Comparison of ENCODE assay signal across 13 cellular contexts in genomic region chr1:234656070-234656875, GRCh38. TPM values are rescaled to one million over a fixed set of nuclear protein-coding genes. Genes with fewer than 3 reads are reported as not detected.
DNase-seq lines count a peak whose midpoint lies in the region; FAIRE-seq and TF ChIP-seq lines count a peak whose summit lies in the region.
"Had no signal": no experiment of that assay in that cellular context is flagged by ENCODE, and none has a peak within 500 bp of the region (broad histone marks: within the 10 kb centered on the region; RNA-seq: fewer than 3 reads in every experiment).

No MANE protein-coding gene starts in this region.

- H3K4me3 ChIP-seq in AG04450 (ENCODE audit: low read depth, low read length) (no peak overlapping the region), HL-60 (replicated peaks; ENCODE audit: insufficient read depth, low read length) (no peak overlapping the region; the same call in 1 of the 2 replicates), bronchial epithelial cell (ENCODE audit: low read depth, low read length) (peak overlapping the region; percentile 58), testis (no peak overlapping the region), left ventricle myocardium inferior (no peak overlapping the region)
- H3K4me3 ChIP-seq: SK-N-MC, uterus had no signal

- H3K36me3 Mint-ChIP-seq in nephron progenitor cell (ENCODE audit: low read depth) = no peaks in the 10 kb centered on the region

- peaks cover 4% of the 10 kb centered on the region for H3K9me3 Mint-ChIP-seq in nephron progenitor cell

- intact Hi-C loops in testis (cut with DNase I; ENCODE audit: low total_unique reads) (no loop called here), head of caudate nucleus (cut with DNase I) (no loop called here), left ventricle myocardium inferior (cut with micrococcal nuclease) (no loop called here)

- no peaks in the 10 kb centered on the region for H3K36me3 ChIP-seq in bronchial epithelial cell (ENCODE audit: control insufficient read depth, insufficient read depth, low read length)
- H3K36me3 ChIP-seq in testis (ENCODE audit: low read depth, missing control alignments) = no peaks in the 10 kb centered on the region
- no peaks in the 10 kb centered on the region for H3K36me3 ChIP-seq in left ventricle myocardium inferior
- H3K36me3 ChIP-seq: uterus had no signal

- H3K27ac ChIP-seq in AG04450 (ENCODE audit: low read depth, low read length) (peak overlapping the region; percentile 65), HL-60 (replicated peaks) (peak overlapping the region; percentile 57), testis (no peak overlapping the region), left ventricle myocardium inferior (replicated peaks) (no peak overlapping the region)
- H3K27ac ChIP-seq: SK-N-MC, uterus had no signal

- no peak for TF ChIP-seq POLR2A in testis (IDR thresholded peaks at IDR 0.05)

- TF ChIP-seq CTCF in AG04450 (IDR thresholded peaks at IDR 0.05; ENCODE audit: low read depth, low read length) (no peak), HL-60 (IDR thresholded peaks at IDR 0.05; ENCODE audit: insufficient read depth, low read length) (no peak), bronchial epithelial cell (IDR thresholded peaks at IDR 0.05; ENCODE audit: insufficient read depth, low read length, severe bottlenecking) (no peak), nephron progenitor cell (IDR thresholded peaks at IDR 0.05) (no peak), testis (IDR thresholded peaks at IDR 0.05) (no peak), left ventricle myocardium inferior (IDR thresholded peaks at IDR 0.05; ENCODE audit: borderline replicate concordance) (no peak)

- FAIRE-seq in bronchial epithelial cell (lab: Jason Lieb, UNC) = no peak

- no peaks in the 10 kb centered on the region for H3K4me1 ChIP-seq in testis
- H3K4me1 ChIP-seq in left ventricle myocardium inferior = peaks cover 14% of the 10 kb centered on the region
- H3K4me1 ChIP-seq: uterus had no signal

- DNase-seq in AG04450 (ENCODE audit: low read depth, low spot score) (no peak), HL-60 (ENCODE audit: low read depth in 1 of 2, low spot score in 1 of 2) (no peak), bronchial epithelial cell (ENCODE audit: low read depth) (no peak), nephron progenitor cell (no peak), testis (no peak), head of caudate nucleus (no peak), AG20443 (ENCODE audit: low spot score) (no peak), left ventricle myocardium inferior (no peak)
- DNase-seq: activated T-cell treated with anti-CD3 and anti-CD28 coated beads for 4 hours, NCI-H2107, uterus had no signal

- peaks cover 2% of the 10 kb centered on the region for H3K27me3 Mint-ChIP-seq in nephron progenitor cell (ENCODE audit: low read depth, poor library complexity)
- H3K27me3 Mint-ChIP-seq: B cell had no signal

- no peak overlapping the region for H3K4me3 Mint-ChIP-seq in nephron progenitor cell
- H3K4me3 Mint-ChIP-seq: B cell had no signal

- 88 to 92% methylated on average over 16 of the region's 16 CpGs for WGBS in testis, 2 donors

- POLR2A ChIA-PET in AG04450 (lab: Yijun Ruan, JAX) = no interaction called here

- H3K4me1 Mint-ChIP-seq in nephron progenitor cell = peaks cover 23% of the 10 kb centered on the region

- peak overlapping the region; percentile 23 for H3K27ac Mint-ChIP-seq in nephron progenitor cell
- H3K27ac Mint-ChIP-seq: B cell had no signal

- no peaks in the 10 kb centered on the region; the same call in 1 of the 2 replicates for H3K9me3 ChIP-seq in AG04450 (ENCODE audit: control insufficient read depth, insufficient read depth, low read length)
- H3K9me3 ChIP-seq in testis = no peaks in the 10 kb centered on the region
- H3K9me3 ChIP-seq in left ventricle myocardium inferior (replicated peaks) = no peaks in the 10 kb centered on the region
- H3K9me3 ChIP-seq: uterus had no signal

- CTCF ChIA-PET in AG04450 (lab: Charles Lee) = no interaction called here

- no peaks in the 10 kb centered on the region for H3K27me3 ChIP-seq in AG04450 (ENCODE audit: control insufficient read depth, insufficient read depth, low read length)
- no peaks in the 10 kb centered on the region for H3K27me3 ChIP-seq in HL-60 (ENCODE audit: insufficient read depth, poor library complexity, severe bottlenecking)
- H3K27me3 ChIP-seq in bronchial epithelial cell (ENCODE audit: control insufficient read depth, insufficient read depth, low read length) = no peaks in the 10 kb centered on the region
- H3K27me3 ChIP-seq in testis = no peaks in the 10 kb centered on the region
- no peaks in the 10 kb centered on the region for H3K27me3 ChIP-seq in left ventricle myocardium inferior (ENCODE audit: low read depth)
- H3K27me3 ChIP-seq: uterus had no signal

RNA-seq across cellular contexts. Expression of gene IRF2BP2, which starts 46.3 kb away (rescaled TPM):
- 20.3 and 28.6 TPM in 2 replicates for polyA plus RNA-seq in AG04450 (2011; rRNA removed)
- polyA minus RNA-seq in AG04450 (2011; rRNA and poly(A)+ RNA removed) = 38.5 and 53.5 TPM in 2 replicates
- 64.1 and 80.3 TPM in 2 replicates for total RNA-seq in bronchial epithelial cell
- total RNA-seq in testis = 10 to 100 TPM; 82.0 to 96.6 TPM
- 100 TPM for polyA plus RNA-seq in testis (ENCODE audit: insufficient read depth, low read depth, low replicate concordance)
- 126 TPM for total RNA-seq in left ventricle myocardium inferior

Comparison
In these comparisons a context has a peak if more than half of its experiments do, and no peak if none do; other contexts are left out.
1. H3K27ac ChIP-seq: peak in AG04450 (single experiment) and HL-60 (single experiment); none in testis (0 of 2) and left ventricle myocardium inferior (single experiment).